Comparison of ENCODE assay signal across 15 cellular contexts in the genomic region with DNA sequence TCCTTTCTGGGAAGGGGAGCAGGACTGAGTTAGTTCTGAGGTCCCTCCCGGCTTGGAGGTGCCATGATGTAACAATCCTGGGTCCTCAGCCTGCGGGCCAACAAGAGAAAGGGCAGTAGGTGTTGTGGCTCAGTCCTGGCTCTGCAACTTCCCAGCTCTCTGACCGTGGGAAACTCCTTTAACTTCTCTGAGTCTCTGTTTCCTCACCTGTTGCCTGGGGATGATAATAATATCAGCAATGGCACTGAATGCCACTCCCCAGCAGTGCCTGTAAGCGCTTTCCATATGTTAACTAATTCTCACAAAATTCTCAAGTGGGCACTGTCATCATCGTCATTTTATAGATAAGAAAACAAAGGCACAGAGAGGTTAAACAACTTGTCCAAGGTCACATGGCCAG. TPM values are rescaled to one million over a fixed set of nuclear protein-coding genes. Genes with fewer than 3 reads are reported as not detected.
DNase-seq lines count a peak whose midpoint lies in the region; ATAC-seq and TF ChIP-seq lines count a peak whose summit lies in the region.
"Had no signal": no experiment of that assay in that cellular context is flagged by ENCODE, and none has a peak within 500 bp of the region (broad histone marks: within the 10 kb centered on the region; RNA-seq: fewer than 3 reads in every experiment).

No MANE protein-coding gene starts in this region.

- no peak overlapping the region for H3K4me3 ChIP-seq in HCT116 (replicated peaks in 1 of 2; ENCODE audit: low read depth in 1 of 2, low read length in 2 of 2)
- no peak overlapping the region for H3K4me3 ChIP-seq in PC-9
- H3K4me3 ChIP-seq in colonic mucosa, result no peak overlapping the region

- H3K36me3 ChIP-seq in HCT116 (ENCODE audit: control insufficient read depth in 1 of 2, insufficient read depth in 2 of 2, low read length in 2 of 2), result no peaks in the 10 kb centered on the region
- no peaks in the 10 kb centered on the region for H3K36me3 ChIP-seq in PC-9 (ENCODE audit: low read depth)
- no peaks in the 10 kb centered on the region for H3K36me3 ChIP-seq in colonic mucosa

- peak overlapping the region; percentile 22; the same call in 1 of the 2 replicates for H3K9ac ChIP-seq in HCT116 (ENCODE audit: low read length)
- H3K9ac ChIP-seq in colonic mucosa (ENCODE audit: low read depth in 2 of 2, low read length in 2 of 2), result no peak overlapping the region

- H3K4me1 Mint-ChIP-seq in nephron progenitor cell, result peaks cover 23% of the 10 kb centered on the region
- H3K4me1 Mint-ChIP-seq: CD8-positive, alpha-beta memory T cell had no signal

- H3K4me2 ChIP-seq in HCT116 (ENCODE audit: low read length), result peak overlapping the region; percentile 62
- peak overlapping the region; percentile 65 for H3K4me2 ChIP-seq in PC-9

- H3F3A ChIP-seq in PC-9 (ENCODE audit: insufficient read depth, low read depth), result peaks cover 25% of the 10 kb centered on the region

- ATAC-seq in HCT116, result peak; percentile 13
- no peak for ATAC-seq in HG02678 (IDR thresholded peaks at IDR 0.05; ENCODE audit: unreplicated experiment)

- BruUV-seq in HCT116 (replicated peaks; lab: Mats Ljungman, UMichigan), result no TSS peak
- TSS peak; percentile 61 for BruUV-seq in PC-9 (replicated peaks; lab: Mats Ljungman, UMichigan)

- no peak overlapping the region for H2AFZ ChIP-seq in HCT116 (ENCODE audit: low read depth, low read length, poor library complexity, severe bottlenecking)
- no peak overlapping the region for H2AFZ ChIP-seq in PC-9

- CTCF ChIA-PET in HCT116 (lab: Charles Lee) (interaction anchor here (0.7 to 2.6 kb wide), 3 partner anchors 14 to 126 kb away, joined by 3 to 10 read pairs (median 3); no protein-coding TSS in a partner anchor), PC-9 (lab: Charles Lee) (interaction anchor here (0.8 to 1.1 kb wide), 2 partner anchors 25 to 226 kb away, joined by 3 read pairs; no protein-coding TSS in a partner anchor)

- no peak for TF ChIP-seq CTCF in HCT116 (IDR thresholded peaks at IDR 0.05 in 2 of 3, conservative IDR thresholded peaks at IDR 0.05 in 1 of 3; ENCODE audit: borderline replicate concordance in 1 of 3, insufficient read depth in 1 of 3, low read depth in 2 of 3, low read length in 2 of 3)
- no peak for TF ChIP-seq CTCF in PC-9 (conservative IDR thresholded peaks at IDR 0.05)
- TF ChIP-seq CTCF in colonic mucosa (IDR thresholded peaks at IDR 0.05), result no peak
- TF ChIP-seq CTCF in nephron progenitor cell (IDR thresholded peaks at IDR 0.05), result no peak

- H3K79me2 ChIP-seq in HCT116 (ENCODE audit: insufficient read depth, low read length) (no peaks in the 10 kb centered on the region), PC-9 (ENCODE audit: low read depth) (no peaks in the 10 kb centered on the region)

- DNase-seq in HCT116 (ENCODE audit: low read depth, low spot score) (no peak), PC-9 (peak; percentile 26 to 77), colonic mucosa (no peak), nephron progenitor cell (no peak), NCI-H2196 treated with DMSO at 0.1 percent for 48 hours (lab: John Stamatoyannopoulos, UW; ENCODE audit: unreplicated experiment) (no peak), globus pallidus (ENCODE audit: low spot score) (no peak)
- DNase-seq: CD8-positive, alpha-beta memory T cell; NCI-H1048; NCI-H345; NCI-H526 treated with DMSO at 0.1 percent for 48 hours; NK-92 treated with Interleukin-12 subunit alpha and Interleukin-12 subunit beta, amount 100 ng/mL, for 24 hours; OCI-M1; Right ventricle myocardium superior had no signal

- H4K20me1 ChIP-seq in HCT116 (ENCODE audit: insufficient read depth) (no peaks in the 10 kb centered on the region), PC-9 (ENCODE audit: insufficient read depth) (no peaks in the 10 kb centered on the region)

- H3K4me1 ChIP-seq in HCT116 (ENCODE audit: control insufficient read depth in 1 of 2, insufficient read depth in 2 of 2, low read length in 2 of 2) (peaks cover 34 to 52% of the 10 kb centered on the region in 2 experiments), PC-9 (replicated peaks; ENCODE audit: insufficient read depth) (peaks cover 47% of the 10 kb centered on the region), colonic mucosa (peaks cover 3% of the 10 kb centered on the region)

- no peak for TF ChIP-seq RAD21 in HCT116 (IDR thresholded peaks at IDR 0.05; ENCODE audit: low read depth)

- no peaks in the 10 kb centered on the region for H3K9me3 ChIP-seq in HCT116 (ENCODE audit: control insufficient read depth in 1 of 2, insufficient read depth in 1 of 2, low read depth in 1 of 2, low read length in 2 of 2)
- no peaks in the 10 kb centered on the region for H3K9me3 ChIP-seq in PC-9 (ENCODE audit: insufficient read depth, low read depth)
- no peaks in the 10 kb centered on the region for H3K9me3 ChIP-seq in colonic mucosa

- RAD21 ChIA-PET in HCT116 (lab: Charles Lee; ENCODE audit: low non-redundant PET in 1 of 2, low total read pairs in 2 of 2, uncharacterized antibody in 2 of 2, unreplicated experiment in 2 of 2), result interaction anchor here in 1 of 2 experiments (1.0 kb wide), 1 partner anchor 8 kb away, joined by 3 read pairs; no protein-coding TSS in a partner anchor

- peaks cover 14% of the 10 kb centered on the region for H3K27me3 Mint-ChIP-seq in nephron progenitor cell (ENCODE audit: low read depth, poor library complexity)

- no peak for TF ChIP-seq POLR2A in HCT116 (IDR thresholded peaks at IDR 0.05; ENCODE audit: borderline replicate concordance, extremely low read depth, insufficient read depth, insufficient read length)

- no peaks in the 10 kb centered on the region for H3K9me3 Mint-ChIP-seq in nephron progenitor cell
- H3K9me3 Mint-ChIP-seq: CD8-positive, alpha-beta memory T cell had no signal

- peak overlapping the region; percentile 12; the same call in 1 of the 2 replicates for H3K27ac ChIP-seq in HCT116 (ENCODE audit: low read depth, low read length)
- peak overlapping the region; percentile 93 for H3K27ac ChIP-seq in PC-9
- peak overlapping the region; percentile 29 for H3K27ac ChIP-seq in colonic mucosa

- peak overlapping the region; percentile 30 for H3K27ac Mint-ChIP-seq in nephron progenitor cell
- H3K27ac Mint-ChIP-seq: CD8-positive, alpha-beta memory T cell had no signal

- peaks cover 3% of the 10 kb centered on the region for H3K27me3 ChIP-seq in HCT116 (ENCODE audit: insufficient read depth, low read length)
- no peaks in the 10 kb centered on the region for H3K27me3 ChIP-seq in PC-9 (ENCODE audit: insufficient read depth, low read depth)
- no peaks in the 10 kb centered on the region for H3K27me3 ChIP-seq in colonic mucosa

- POLR2A ChIA-PET in HCT116 (lab: Charles Lee) (no interaction called here), PC-9 (lab: Charles Lee; ENCODE audit: unreplicated experiment) (no interaction called here)

- H3K9me2 ChIP-seq in HCT116 (ENCODE audit: insufficient read depth), result no peaks in the 10 kb centered on the region
- no peaks in the 10 kb centered on the region for H3K9me2 ChIP-seq in PC-9 (ENCODE audit: insufficient read depth)

- no peaks in the 10 kb centered on the region for H3K36me3 Mint-ChIP-seq in nephron progenitor cell (ENCODE audit: low read depth)

- intact Hi-C loops in HCT116 (cut with micrococcal nuclease) (no loop called here), PC-9 (cut with micrococcal nuclease; ENCODE audit: unreplicated experiment) (loop anchor here (5.0 kb wide), 1 partner anchor 36 kb away; no protein-coding TSS in a partner anchor), colonic mucosa (cut with DNase I) (no loop called here)

- no peak overlapping the region for H3K4me3 Mint-ChIP-seq in nephron progenitor cell
- H3K4me3 Mint-ChIP-seq: CD8-positive, alpha-beta memory T cell had no signal

TF ChIP-seq in HCT116, 20 proteins besides CTCF, POLR2A, EP300 and RAD21 (continues in another document):
- no peak for TF ChIP-seq EGR1 (IDR thresholded peaks at IDR 0.05; ENCODE audit: low read depth)
- TF ChIP-seq YY1 (IDR thresholded peaks at IDR 0.05; ENCODE audit: extremely low read depth, insufficient replicate concordance, low read depth, low read length), result no peak
- no peak for TF ChIP-seq EZH2phosphoT487 (IDR thresholded peaks at IDR 0.05; ENCODE audit: borderline replicate concordance)
- TF ChIP-seq SIN3A (IDR thresholded peaks at IDR 0.05; ENCODE audit: low read depth), result no peak
- TF ChIP-seq CBX3 (IDR thresholded peaks at IDR 0.05; ENCODE audit: low read depth), result no peak
- no peak for TF ChIP-seq CEBPB (IDR thresholded peaks at IDR 0.05; ENCODE audit: low read depth)
- TF ChIP-seq, protein P1, sequence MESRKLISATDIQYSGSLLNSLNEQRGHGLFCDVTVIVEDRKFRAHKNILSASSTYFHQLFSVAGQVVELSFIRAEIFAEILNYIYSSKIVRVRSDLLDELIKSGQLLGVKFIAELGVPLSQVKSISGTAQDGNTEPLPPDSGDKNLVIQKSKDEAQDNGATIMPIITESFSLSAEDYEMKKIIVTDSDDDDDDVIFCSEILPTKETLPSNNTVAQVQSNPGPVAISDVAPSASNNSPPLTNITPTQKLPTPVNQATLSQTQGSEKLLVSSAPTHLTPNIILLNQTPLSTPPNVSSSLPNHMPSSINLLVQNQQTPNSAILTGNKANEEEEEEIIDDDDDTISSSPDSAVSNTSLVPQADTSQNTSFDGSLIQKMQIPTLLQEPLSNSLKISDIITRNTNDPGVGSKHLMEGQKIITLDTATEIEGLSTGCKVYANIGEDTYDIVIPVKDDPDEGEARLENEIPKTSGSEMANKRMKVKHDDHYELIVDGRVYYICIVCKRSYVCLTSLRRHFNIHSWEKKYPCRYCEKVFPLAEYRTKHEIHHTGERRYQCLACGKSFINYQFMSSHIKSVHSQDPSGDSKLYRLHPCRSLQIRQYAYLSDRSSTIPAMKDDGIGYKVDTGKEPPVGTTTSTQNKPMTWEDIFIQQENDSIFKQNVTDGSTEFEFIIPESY (IDR thresholded peaks at IDR 0.05; ENCODE audit: extremely low read depth, insufficient replicate concordance, low read length), result no peak
- TF ChIP-seq, protein P2, sequence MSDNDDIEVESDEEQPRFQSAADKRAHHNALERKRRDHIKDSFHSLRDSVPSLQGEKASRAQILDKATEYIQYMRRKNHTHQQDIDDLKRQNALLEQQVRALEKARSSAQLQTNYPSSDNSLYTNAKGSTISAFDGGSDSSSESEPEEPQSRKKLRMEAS (IDR thresholded peaks at IDR 0.05), result no peak
- no peak for TF ChIP-seq POLR2AphosphoS5 (IDR thresholded peaks at IDR 0.05; ENCODE audit: low read depth, low read length)
- TF ChIP-seq ZFX (IDR thresholded peaks at IDR 0.05), result no peak
- TF ChIP-seq ELF1 (IDR thresholded peaks at IDR 0.05; ENCODE audit: borderline replicate concordance, low read depth), result no peak
- TF ChIP-seq FOSL1 (IDR thresholded peaks at IDR 0.05; ENCODE audit: low read depth), result no peak

RNA-seq across cellular contexts. Expression of gene PADI3, which starts 2.3 kb away (rescaled TPM):
- total RNA-seq in HCT116 (2021; ENCODE audit: unreplicated experiment) (0.93 TPM), PC-9 (2021) (1.1 and 5.0 TPM in 2 replicates), colonic mucosa (under 1 TPM in 1 of 2 donors, not detected in 1; 0.13 TPM)
- 0.52 and 1.3 TPM in 2 replicates for polyA plus RNA-seq in HCT116 (2012)
- total RNA-seq: CD8-positive, alpha-beta memory T cell; Right ventricle myocardium superior had no signal
- polyA plus RNA-seq: BJ; CD8-positive, alpha-beta memory T cell had no signal

RNA-seq across cellular contexts. Expression of gene PADI1, which starts 46.3 kb away (rescaled TPM):
- total RNA-seq in HCT116 (2021; ENCODE audit: unreplicated experiment) (0.37 TPM), PC-9 (2021) (27.7 and 28.3 TPM in 2 replicates), colonic mucosa (under 1 TPM; 0.47 to 0.50 TPM)
- 0.05 and 0.08 TPM in 2 replicates for polyA plus RNA-seq in HCT116 (2012)
- total RNA-seq: CD8-positive, alpha-beta memory T cell; Right ventricle myocardium superior had no signal
- polyA plus RNA-seq: CD8-positive, alpha-beta memory T cell had no signal

RNA-seq across cellular contexts. Expression of gene PADI4, which starts 56.8 kb away (rescaled TPM):
- total RNA-seq in HCT116 (2021; ENCODE audit: unreplicated experiment), result 0.44 TPM
- polyA plus RNA-seq in HCT116 (2012), result 0.17 and 0.20 TPM in 2 replicates
- total RNA-seq in PC-9 (2021), result 3.1 and 7.7 TPM in 2 replicates
- total RNA-seq in colonic mucosa, result not detected
- polyA plus RNA-seq: BJ had no signal

Comparison
In these comparisons a context has a peak if more than half of its experiments do, and no peak if none do; other contexts are left out.
1. DNase-seq: peak in PC-9 (2 of 2); none in HCT116 (single experiment), colonic mucosa (single experiment), nephron progenitor cell (single experiment), NCI-H2196 treated with DMSO at 0.1 percent for 48 hours (single experiment) and globus pallidus (single experiment).
2. H3K27ac ChIP-seq: peak in every context shown above with its lines; median percentile 93 in PC-9; 29 in colonic mucosa; 12 in HCT116.
3. RNA of gene PADI1, which starts 46.3 kb away (total RNA-seq): 27.7 to 28.3 TPM in PC-9; 0.47 to 0.50 TPM in colonic mucosa and 0.37 TPM in HCT116 (single experiment); every median in the first group is over 10 times any median in the second.